1 cellular context compared by ENCODE assay signal in genomic region chr9:125399666-125400065, GRCh38.
TF ChIP-seq lines count a peak whose summit lies in the region.

No MANE protein-coding gene starts in this region.

TF ChIP-seq in GM23338, 12 proteins besides CTCF, POLR2A, EP300 and RAD21:
- TF ChIP-seq NANOG (IDR thresholded peaks at IDR 0.05; ENCODE audit: borderline replicate concordance), result no peak
- no peak for TF ChIP-seq ZNF114 (CRISPR knock-in tag; IDR thresholded peaks at IDR 0.05)
- TF ChIP-seq REST (IDR thresholded peaks at IDR 0.05; ENCODE audit: unreplicated experiment), result no peak
